In genomic region chrX:143994206-143994605, GRCh38 we compare ENCODE assay signal across 18 cellular contexts.
DNase-seq lines count a peak whose midpoint lies in the region; ATAC-seq, FAIRE-seq and TF ChIP-seq lines count a peak whose summit lies in the region.
"Had no signal": no experiment of that assay in that cellular context is flagged by ENCODE, and none has a peak within 500 bp of the region (broad histone marks: within the 10 kb centered on the region; RNA-seq: fewer than 3 reads in every experiment).

No MANE protein-coding gene starts in this region.

- no peak overlapping the region for H3K4me3 Mint-ChIP-seq in type B pancreatic cell
- H3K4me3 Mint-ChIP-seq: CD4-positive, CD25-positive, alpha-beta regulatory T cell had no signal

- H3K27ac Mint-ChIP-seq in type B pancreatic cell: no peak overlapping the region
- H3K27ac Mint-ChIP-seq: CD4-positive, CD25-positive, alpha-beta regulatory T cell had no signal

- FAIRE-seq in RCC 7860 (lab: Jason Lieb, UNC) (peak; percentile 98), GM19239 (lab: Jason Lieb, UNC) (no peak)
- FAIRE-seq: H54 had no signal

- TF ChIP-seq CTCF in type B pancreatic cell (conservative IDR thresholded peaks at IDR 0.05): no peak

- ATAC-seq in GM21717 (IDR thresholded peaks at IDR 0.05; ENCODE audit: unreplicated experiment): no peak
- ATAC-seq: Panc1 had no signal

- peaks cover 4% of the 10 kb centered on the region for H3K9me3 Mint-ChIP-seq in type B pancreatic cell

- H3K4me1 Mint-ChIP-seq in type B pancreatic cell (ENCODE audit: unreplicated experiment): no peaks in the 10 kb centered on the region
- H3K4me1 Mint-ChIP-seq: CD4-positive, CD25-positive, alpha-beta regulatory T cell had no signal

- in situ Hi-C loops in ACHN (cut with HindIII; ENCODE audit: low pct_ligation_motif_present, low pct_unique_long_range_greater_than_20kb, low sequenced_read_pairs): no loop called here

- DNase-seq in ACHN (peak; percentile 47), RCC 7860 (ENCODE audit: low spot score) (peak; percentile 82), epithelial cell of prostate (ENCODE audit: low read depth, low spot score) (peak; percentile 3), kidney tubule cell (ENCODE audit: low spot score) (peak; percentile 92), GM19239 (ENCODE audit: insufficient read length, low spot score) (no peak), foreskin melanocyte (no peak), type B pancreatic cell (ENCODE audit: extremely low spot score, unreplicated experiment) (no peak)
- DNase-seq: CD4-positive, CD25-positive, alpha-beta regulatory T cell; DND-41; IMR-90; Kasumi-1; NCI-H2029; NCI-H2171 treated with DMSO at 0.1 percent for 48 hours; NCI-H774; SHP77 treated with DMSO at 0.1 percent for 48 hours had no signal

- no peaks in the 10 kb centered on the region for H3K27me3 Mint-ChIP-seq in type B pancreatic cell
- H3K27me3 Mint-ChIP-seq: CD4-positive, CD25-positive, alpha-beta regulatory T cell had no signal

- H3K27ac ChIP-seq in epithelial cell of prostate: no peak overlapping the region

- H3K36me3 Mint-ChIP-seq in type B pancreatic cell: no peaks in the 10 kb centered on the region
- H3K36me3 Mint-ChIP-seq: CD4-positive, CD25-positive, alpha-beta regulatory T cell had no signal

Comparison
In these comparisons a context has a peak if more than half of its experiments do, and no peak if none do; other contexts are left out.
1. DNase-seq: peak in ACHN (single experiment), RCC 7860 (single experiment), epithelial cell of prostate (single experiment) and kidney tubule cell (single experiment); none in GM19239 (single experiment), foreskin melanocyte (single experiment) and type B pancreatic cell (single experiment).